ENCODE assay signal across 1 cellular context in the genomic region with DNA sequence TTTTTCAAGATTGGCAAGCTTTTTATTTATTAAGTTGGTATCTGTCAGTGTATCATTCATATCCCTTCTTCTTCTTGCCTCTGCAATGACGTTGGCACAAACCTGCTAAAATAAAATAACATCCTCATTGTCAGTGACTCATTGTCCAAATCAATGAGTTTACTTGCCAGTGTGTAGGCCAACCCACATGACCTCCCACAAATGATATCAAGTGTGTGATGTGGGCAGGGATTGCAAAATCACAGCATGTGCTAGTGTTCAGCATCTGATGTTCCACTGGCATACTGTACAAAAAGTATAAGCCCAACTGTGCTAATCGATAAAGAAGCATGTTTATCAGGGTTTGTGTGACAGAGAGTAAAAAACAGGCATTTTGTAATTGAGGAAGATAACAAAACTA.
TF ChIP-seq lines count a peak whose summit lies in the region.

No MANE protein-coding gene starts in this region.

TF ChIP-seq in HepG2, 621 proteins besides CTCF, POLR2A, EP300 and RAD21:
- TF ChIP-seq, protein P1, sequence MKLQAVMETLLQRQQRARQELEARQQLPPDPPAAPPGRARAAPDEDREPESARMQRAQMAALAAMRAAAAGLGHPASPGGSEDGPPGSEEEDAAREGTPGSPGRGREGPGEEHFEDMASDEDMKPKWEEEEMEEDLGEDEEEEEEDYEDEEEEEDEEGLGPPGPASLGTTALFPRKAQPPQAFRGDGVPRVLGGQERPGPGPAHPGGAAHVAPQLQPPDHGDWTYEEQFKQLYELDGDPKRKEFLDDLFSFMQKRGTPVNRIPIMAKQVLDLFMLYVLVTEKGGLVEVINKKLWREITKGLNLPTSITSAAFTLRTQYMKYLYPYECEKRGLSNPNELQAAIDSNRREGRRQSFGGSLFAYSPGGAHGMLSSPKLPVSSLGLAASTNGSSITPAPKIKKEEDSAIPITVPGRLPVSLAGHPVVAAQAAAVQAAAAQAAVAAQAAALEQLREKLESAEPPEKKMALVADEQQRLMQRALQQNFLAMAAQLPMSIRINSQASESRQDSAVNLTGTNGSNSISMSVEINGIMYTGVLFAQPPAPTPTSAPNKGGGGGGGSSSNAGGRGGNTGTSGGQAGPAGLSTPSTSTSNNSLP (IDR thresholded peaks at IDR 0.05; ENCODE audit: low read depth, low read length): peak; percentile 56; the same call in 1 of the 2 replicates
- TF ChIP-seq TCF7 (IDR thresholded peaks at IDR 0.05; ENCODE audit: low read depth) (peak; percentile 53), FOSL2 (CRISPR knock-in tag; IDR thresholded peaks at IDR 0.05) (peak; percentile 92), BHLHE40 (IDR thresholded peaks at IDR 0.05; ENCODE audit: low read length) (peak; percentile 43; the same call in 1 of the 2 replicates), SOX13 (IDR thresholded peaks at IDR 0.05) (no peak), SOX13 (CRISPR knock-in tag; conservative IDR thresholded peaks at IDR 0.05 in 1 of 2, IDR thresholded peaks at IDR 0.05 in 1 of 2) (peak in 1 of 2 experiments; percentile 23; a peak in 1 of 4 replicates), CEBPB (IDR thresholded peaks at IDR 0.05; ENCODE audit: borderline replicate concordance, low read depth, low read length) (peak; percentile 69), CEBPG (CRISPR knock-in tag; IDR thresholded peaks at IDR 0.05) (0 out of 2 replicates have a peak, but pooled peaks have one; percentile 17)
- TF ChIP-seq, protein P2, sequence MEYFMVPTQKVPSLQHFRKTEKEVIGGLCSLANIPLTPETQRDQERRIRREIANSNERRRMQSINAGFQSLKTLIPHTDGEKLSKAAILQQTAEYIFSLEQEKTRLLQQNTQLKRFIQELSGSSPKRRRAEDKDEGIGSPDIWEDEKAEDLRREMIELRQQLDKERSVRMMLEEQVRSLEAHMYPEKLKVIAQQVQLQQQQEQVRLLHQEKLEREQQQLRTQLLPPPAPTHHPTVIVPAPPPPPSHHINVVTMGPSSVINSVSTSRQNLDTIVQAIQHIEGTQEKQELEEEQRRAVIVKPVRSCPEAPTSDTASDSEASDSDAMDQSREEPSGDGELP (IDR thresholded peaks at IDR 0.05; ENCODE audit: borderline replicate concordance, low read depth): no peak
- TF ChIP-seq, protein P3, sequence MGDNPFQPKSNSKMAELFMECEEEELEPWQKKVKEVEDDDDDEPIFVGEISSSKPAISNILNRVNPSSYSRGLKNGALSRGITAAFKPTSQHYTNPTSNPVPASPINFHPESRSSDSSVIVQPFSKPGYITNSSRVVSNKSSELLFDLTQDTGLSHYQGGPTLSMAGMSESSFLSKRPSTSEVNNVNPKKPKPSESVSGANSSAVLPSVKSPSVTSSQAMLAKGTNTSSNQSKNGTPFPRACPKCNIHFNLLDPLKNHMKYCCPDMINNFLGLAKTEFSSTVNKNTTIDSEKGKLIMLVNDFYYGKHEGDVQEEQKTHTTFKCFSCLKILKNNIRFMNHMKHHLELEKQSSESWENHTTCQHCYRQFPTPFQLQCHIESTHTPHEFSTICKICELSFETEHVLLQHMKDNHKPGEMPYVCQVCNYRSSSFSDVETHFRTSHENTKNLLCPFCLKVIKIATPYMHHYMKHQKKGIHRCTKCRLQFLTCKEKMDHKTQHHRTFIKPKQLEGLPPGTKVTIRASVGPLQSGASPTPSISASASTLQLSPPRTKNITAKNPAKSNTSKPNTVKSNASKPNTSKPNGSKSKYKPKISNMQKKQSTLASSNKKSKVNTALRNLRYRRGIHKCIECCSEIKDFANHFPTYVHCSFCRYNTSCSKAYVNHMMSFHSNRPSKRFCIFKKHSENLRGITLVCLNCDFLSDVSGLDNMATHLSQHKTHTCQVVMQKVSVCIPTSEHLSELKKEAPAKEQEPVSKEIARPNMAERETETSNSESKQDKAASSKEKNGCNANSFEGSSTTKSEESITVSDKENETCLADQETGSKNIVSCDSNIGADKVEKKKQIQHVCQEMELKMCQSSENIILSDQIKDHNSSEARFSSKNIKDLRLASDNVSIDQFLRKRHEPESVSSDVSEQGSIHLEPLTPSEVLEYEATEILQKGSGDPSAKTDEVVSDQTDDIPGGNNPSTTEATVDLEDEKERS (CRISPR knock-in tag; IDR thresholded peaks at IDR 0.05): no peak
